8 cellular contexts compared by ENCODE assay signal in genomic region chr6:37704923-37705238, GRCh38. TPM values are rescaled to one million over a fixed set of nuclear protein-coding genes. Genes with fewer than 3 reads are reported as not detected.
A peak's percentile ranks its signal among the peaks of the same experiment; 100 is the strongest.
DNase-seq lines count a peak whose midpoint lies in the region; ATAC-seq, FAIRE-seq and TF ChIP-seq lines count a peak whose summit lies in the region.

No MANE protein-coding gene starts in this region.

- H2BK5ac ChIP-seq in mesenchymal stem cell (ENCODE audit: low read depth, low read length, poor library complexity, severe bottlenecking), result peak overlapping the region; percentile 37

- SMC1A ChIA-PET in GM12878 (lab: Charles Lee; ENCODE audit: uncharacterized antibody, unreplicated experiment), result interaction anchor here (0.6 to 2.2 kb wide), 17 partner anchors 12 to 866 kb away, joined by 3 to 8 read pairs (median 3); no protein-coding TSS in a partner anchor

- CTCF ChIA-PET in GM12878 (lab: Yijun Ruan, JAX), result interaction anchor here (0.6 to 4.8 kb wide), 36 partner anchors 10 to 866 kb away, joined by 3 to 24 read pairs (median 4); no protein-coding TSS in a partner anchor

- H3K4ac ChIP-seq in mesenchymal stem cell (ENCODE audit: low read depth in 1 of 2, low read length in 2 of 2), result peak overlapping the region in 1 of 2 experiments; percentile 74

- RAD21 ChIA-PET in GM12878 (lab: Charles Lee; ENCODE audit: unreplicated experiment), result interaction anchor here (0.6 to 4.6 kb wide), 23 partner anchors 12 to 865 kb away, joined by 3 to 14 read pairs (median 4); partner anchors contain the start of gene ZFAND3

- H4K8ac ChIP-seq in mesenchymal stem cell (ENCODE audit: low read length), result peak overlapping the region; percentile 94

- H3K4me1 ChIP-seq in heart left ventricle (peaks cover 0 to 17% (median 7%) of the 10 kb centered on the region in 12 donors), GM12878 (ENCODE audit: control insufficient read depth, insufficient read depth, low read length) (peaks cover 5% of the 10 kb centered on the region), mesenchymal stem cell (ENCODE audit: control insufficient read depth, insufficient read depth, low read depth, low read length) (peaks cover 16% of the 10 kb centered on the region), upper lobe of right lung (no peaks in the 10 kb centered on the region)

- no peak for FAIRE-seq in GM12878 (lab: Jason Lieb, UNC)

- H3K4me3 ChIP-seq in heart left ventricle, result peak overlapping the region; percentile 37 to 68 (median 56)
- peak overlapping the region; percentile 38 for H3K4me3 ChIP-seq in GM12878
- peak overlapping the region; percentile 26 to 76 for H3K4me3 ChIP-seq in mesenchymal stem cell (ENCODE audit: insufficient read depth in 1 of 2, low read depth in 1 of 2, low read length in 2 of 2)
- peak overlapping the region; percentile 53 for H3K4me3 ChIP-seq in upper lobe of right lung

- TF ChIP-seq POLR2A in heart left ventricle (IDR thresholded peaks at IDR 0.05), result no peak
- TF ChIP-seq POLR2A in GM12878 (IDR thresholded peaks at IDR 0.05; ENCODE audit: low read depth, low read length), result no peak

- no peaks in the 10 kb centered on the region for H3K79me1 ChIP-seq in mesenchymal stem cell (replicated peaks; ENCODE audit: low read length, poor library complexity, severe bottlenecking)

- ATAC-seq in heart left ventricle (peak in 1 of 4 donors; percentile 7), Right ventricle myocardium inferior (no peak), GM12878 (peak; percentile 32), upper lobe of right lung (no peak), HG03457 (IDR thresholded peaks at IDR 0.05; ENCODE audit: unreplicated experiment) (no peak)

- no peak overlapping the region for H3K23ac ChIP-seq in mesenchymal stem cell (ENCODE audit: low read length in 2 of 2)

- in situ Hi-C loops in GM12878 (cut with MboI), result loop anchor here (25.0 kb wide), 1 partner anchor 307 kb away; no protein-coding TSS in a partner anchor

- H2AK5ac ChIP-seq in mesenchymal stem cell (ENCODE audit: low read length, severe bottlenecking), result no peak overlapping the region

- no peak overlapping the region for H3K14ac ChIP-seq in mesenchymal stem cell (ENCODE audit: low read length in 2 of 2)

- POLR2A ChIA-PET in GM12878 (lab: Charles Lee), result interaction anchor here (0.5 to 1.6 kb wide), 5 partner anchors 78 to 781 kb away, joined by 3 to 12 read pairs (median 4); no protein-coding TSS in a partner anchor

- TF ChIP-seq CTCF in heart left ventricle (IDR thresholded peaks at IDR 0.05) (no peak), GM12878 (IDR thresholded peaks at IDR 0.05 in 2 of 3, conservative IDR thresholded peaks at IDR 0.05 in 1 of 3; ENCODE audit: control insufficient read depth in 2 of 3, extremely low read depth in 1 of 3, insufficient read depth in 1 of 3, low read depth in 3 of 3, low read length in 3 of 3) (no peak), upper lobe of right lung (IDR thresholded peaks at IDR 0.05) (no peak)

- peak overlapping the region; percentile 26 for H2BK15ac ChIP-seq in mesenchymal stem cell (ENCODE audit: low read depth, poor library complexity, severe bottlenecking)

- intact Hi-C loops in heart left ventricle (cut with DNase I), result loop anchor here (2.0 to 10.0 kb wide), 5 partner anchors 80 to 792 kb away; no protein-coding TSS in a partner anchor
- intact Hi-C loops in Right ventricle myocardium inferior (cut with DNase I), result loop anchor here (10.0 kb wide), 2 partner anchors 310 to 790 kb away; no protein-coding TSS in a partner anchor
- intact Hi-C loops in GM12878 (cut with micrococcal nuclease; ENCODE audit: unreplicated experiment), result loop anchor here (1.0 to 10.0 kb wide), 4 partner anchors 86 to 787 kb away; no protein-coding TSS in a partner anchor
- intact Hi-C loops in upper lobe of right lung (cut with DNase I), result no loop called here

- H4K91ac ChIP-seq in mesenchymal stem cell (ENCODE audit: low read length), result peak overlapping the region; percentile 91

- H3K79me2 ChIP-seq in GM12878 (ENCODE audit: control insufficient read depth, insufficient read depth, low read length), result no peaks in the 10 kb centered on the region

- peak overlapping the region; percentile 27; the same call in 1 of the 2 replicates for H3K9ac ChIP-seq in GM12878 (ENCODE audit: control insufficient read depth, insufficient read depth, low read length)
- peak overlapping the region; percentile 91 for H3K9ac ChIP-seq in mesenchymal stem cell (ENCODE audit: low read length)

- H2BK120ac ChIP-seq in mesenchymal stem cell (ENCODE audit: low read depth, low read length), result peak overlapping the region; percentile 58

- no peak for TF ChIP-seq EP300 in GM12878 (IDR thresholded peaks at IDR 0.05; ENCODE audit: borderline replicate concordance in 1 of 2, control insufficient read depth in 1 of 2, low read depth in 2 of 2, low read length in 2 of 2)

- H3K4me2 ChIP-seq in GM12878 (ENCODE audit: control insufficient read depth, insufficient read depth) (peak overlapping the region; percentile 79), mesenchymal stem cell (ENCODE audit: low read length, poor library complexity, severe bottlenecking) (peak overlapping the region; percentile 62)

- peak overlapping the region; percentile 70 to 91 for H2BK12ac ChIP-seq in mesenchymal stem cell (ENCODE audit: low read length in 2 of 2)

- peak overlapping the region; percentile 84 for H2AFZ ChIP-seq in GM12878 (ENCODE audit: control insufficient read depth, low read depth, low read length)
- peak overlapping the region; percentile 6 for H2AFZ ChIP-seq in mesenchymal stem cell (ENCODE audit: low read depth, low read length)

- peak overlapping the region; percentile 40 to 92 for H3K18ac ChIP-seq in mesenchymal stem cell (ENCODE audit: low read depth in 1 of 2, low read length in 2 of 2)

- no peaks in the 10 kb centered on the region for H3K36me3 ChIP-seq in heart left ventricle
- no peaks in the 10 kb centered on the region for H3K36me3 ChIP-seq in GM12878 (ENCODE audit: control insufficient read depth in 2 of 2, insufficient read depth in 2 of 2, low read length in 1 of 2)
- no peaks in the 10 kb centered on the region for H3K36me3 ChIP-seq in mesenchymal stem cell (ENCODE audit: control insufficient read depth in 1 of 2, insufficient read depth in 2 of 2, low read depth in 1 of 2, low read length in 2 of 2)
- H3K36me3 ChIP-seq in upper lobe of right lung, result no peaks in the 10 kb centered on the region

- TF ChIP-seq RAD21 in GM12878 (IDR thresholded peaks at IDR 0.05; ENCODE audit: insufficient read depth, low read depth, low read length), result no peak

- H3K27ac ChIP-seq in heart left ventricle (peak overlapping the region; percentile 64 to 83 (median 77)), GM12878 (ENCODE audit: control insufficient read depth, insufficient read depth) (no peak overlapping the region), mesenchymal stem cell (ENCODE audit: low read length, poor library complexity, severe bottlenecking) (peak overlapping the region; percentile 88), upper lobe of right lung (peak overlapping the region; percentile 18)

- H4K20me1 ChIP-seq in GM12878 (ENCODE audit: control insufficient read depth, insufficient read depth), result no peaks in the 10 kb centered on the region

- peaks cover 0 to 3% (median 0%) of the 10 kb centered on the region in 9 donors for H3K27me3 ChIP-seq in heart left ventricle
- H3K27me3 ChIP-seq in GM12878 (replicated peaks in 1 of 2; ENCODE audit: control insufficient read depth in 2 of 2, insufficient read depth in 2 of 2, low read length in 1 of 2), result peaks cover 4 to 5% of the 10 kb centered on the region in 2 experiments; a peak in 2 of 4 replicates
- H3K27me3 ChIP-seq in mesenchymal stem cell (ENCODE audit: control insufficient read depth in 1 of 2, insufficient read depth in 1 of 2, low read length in 2 of 2), result peaks cover 0 to 5% of the 10 kb centered on the region in 2 experiments
- H3K27me3 ChIP-seq in upper lobe of right lung, result no peaks in the 10 kb centered on the region

- no TSS peak for BruUV-seq in GM12878 (replicated peaks; lab: Mats Ljungman, UMichigan)

- H3K9me3 ChIP-seq in heart left ventricle (no peaks in the 10 kb centered on the region), GM12878 (replicated peaks; ENCODE audit: control insufficient read depth, insufficient read depth, low read length) (no peaks in the 10 kb centered on the region), mesenchymal stem cell (ENCODE audit: control insufficient read depth, low read length) (no peaks in the 10 kb centered on the region), upper lobe of right lung (no peaks in the 10 kb centered on the region)

- DNase-seq in heart left ventricle (no peak), Right ventricle myocardium inferior (ENCODE audit: missing footprints) (no peak), GM12878 (ENCODE audit: low read depth, low spot score) (no peak), mesenchymal stem cell (no peak), upper lobe of right lung (no peak), NCI-H2171 treated with DMSO at 0.1 percent for 48 hours (lab: John Stamatoyannopoulos, UW) (no peak), middle frontal gyrus (ENCODE audit: extremely low spot score, low spot score) (no peak)

- WGBS in heart left ventricle, 4 donors, result 65 to 74% (median 68%) methylated on average over 5 of the region's 5 CpGs
- WGBS in GM12878 (ENCODE audit: insufficient coverage, insufficient replicate concordance, low lambda C conversion rate, missing lambda C conversion rate), result 70% methylated on average over 5 of the region's 5 CpGs
- 69% methylated on average over 5 of the region's 5 CpGs for WGBS in mesenchymal stem cell

RNA-seq across cellular contexts. Expression of gene MDGA1, which starts 7.2 kb away (rescaled TPM):
- total RNA-seq in heart left ventricle (1 to 10 TPM; 1.1 to 4.9 (median 2.0) TPM), Right ventricle myocardium inferior (10.9 TPM), GM12878 (2014; rRNA removed) (1.1 and 2.0 TPM in 2 replicates), GM12878 (2014; rRNA removed; fragmentation: Illumina TruSeq; extraction: Trizol) (0.54 and 0.60 TPM in 2 replicates), GM12878 (2021) (2.2 and 3.0 TPM in 2 replicates), upper lobe of right lung (10.7 TPM)
- polyA plus RNA-seq in heart left ventricle (1 to 10 TPM in 1 of 2 donors, under 1 TPM in 1; 0.29 to 1.8 TPM), GM12878 (2011; rRNA removed) (0.15 and 0.19 TPM in 2 replicates), GM12878 (2014; fragmentation: Illumina TruSeq; extraction: Trizol) (1.1 and 2.2 TPM in 2 replicates), GM12878 (2014; fragmentation: Nextera tagmentation; extraction: Ambion mirVana) (under 1 TPM; 0.02 to 0.26 TPM), GM12878 (2014; rRNA removed) (0.94 and 1.00 TPM in 2 replicates), GM12878 (2016; fragmentation: Nextera tagmentation; extraction: Ambion mirVana) (under 1 TPM in 1 of 2 experiments, not detected in 1; 0.90 TPM)
- total RNA-seq in GM12878 (2013; cell fraction: nucleolus; rRNA removed), result 0.67 and 1.2 TPM in 2 replicates
- polyA plus RNA-seq in GM12878 (2011; ENCODE audit: low read depth), result 0.10 TPM
- polyA plus RNA-seq in GM12878 (2011; cell fraction: cytosol; rRNA removed), result 0.09 and 0.40 TPM in 2 replicates
- 0.27 and 0.76 TPM in 2 replicates for polyA plus RNA-seq in GM12878 (2011; cell fraction: nucleus; rRNA removed)
- 0.14 and 0.83 TPM in 2 replicates for polyA plus RNA-seq in GM12878 (2012)
- 0.22 and 0.77 TPM in 2 replicates for polyA minus RNA-seq in GM12878 (2011; rRNA and poly(A)+ RNA removed)
- not detected in 2 replicates for polyA minus RNA-seq in GM12878 (2011; cell fraction: cytosol; rRNA and poly(A)+ RNA removed)
- 0.36 and 0.48 TPM in 2 replicates for polyA minus RNA-seq in GM12878 (2011; cell fraction: nucleus; rRNA and poly(A)+ RNA removed)
- polyA plus RNA-seq in mesenchymal stem cell (2013, experiment 1 of 2), result 2.1 TPM
- 1.8 TPM for polyA plus RNA-seq in mesenchymal stem cell (2013, experiment 2 of 2)
